14 cellular contexts compared by ENCODE assay signal in genomic region chr13:78742659-78743058, GRCh38.
DNase-seq lines count a peak whose midpoint lies in the region; TF ChIP-seq lines count a peak whose summit lies in the region.
"Had no signal": no experiment of that assay in that cellular context is flagged by ENCODE, and none has a peak within 500 bp of the region (broad histone marks: within the 10 kb centered on the region; RNA-seq: fewer than 3 reads in every experiment).

No MANE protein-coding gene starts in this region.

- no peak overlapping the region for H3K27ac Mint-ChIP-seq in H9
- H3K27ac Mint-ChIP-seq: CD8-positive, alpha-beta memory T cell had no signal

- H2BK12ac ChIP-seq in H9 (ENCODE audit: insufficient read length, low read depth, low read length), result no peak overlapping the region

- H3K27me3 ChIP-seq in H9 (ENCODE audit: insufficient read depth, low read length) (no peaks in the 10 kb centered on the region), OCI-LY3 (ENCODE audit: low read depth, low read length) (no peaks in the 10 kb centered on the region)

- no peaks in the 10 kb centered on the region for H3K36me3 Mint-ChIP-seq in H9 (ENCODE audit: insufficient read depth in 1 of 3, low read depth in 3 of 3)
- H3K36me3 Mint-ChIP-seq: CD8-positive, alpha-beta memory T cell had no signal

- no peak overlapping the region for H2AK5ac ChIP-seq in H9 (ENCODE audit: insufficient read length, low read length)

- H3K18ac ChIP-seq in H9 (ENCODE audit: insufficient read length, low read depth, low read length), result no peak overlapping the region

- no peak overlapping the region for H2BK20ac ChIP-seq in H9 (ENCODE audit: low read depth, low read length, poor library complexity, severe bottlenecking)

- H2BK120ac ChIP-seq in H9 (ENCODE audit: low read depth, low read length, poor library complexity, severe bottlenecking), result no peak overlapping the region

- H3K9me3 ChIP-seq in H9 (ENCODE audit: control insufficient read depth, low read depth, low read length), result no peaks in the 10 kb centered on the region
- H3K9me3 ChIP-seq in OCI-LY3 (ENCODE audit: insufficient read depth, low read length), result no peaks in the 10 kb centered on the region
- H3K9me3 ChIP-seq: MG63 had no signal

- H4K20me1 ChIP-seq in H9 (ENCODE audit: control insufficient read depth, insufficient read depth, insufficient read length), result no peaks in the 10 kb centered on the region
- no peaks in the 10 kb centered on the region for H4K20me1 ChIP-seq in OCI-LY3 (ENCODE audit: insufficient read depth, low read length)

- WGBS in H9 (ENCODE audit: extremely low coverage, insufficient read length, low lambda C conversion rate), result no CpG with 5 or more reads among the region's 5 CpGs

- H3K27me3 Mint-ChIP-seq in H9 (ENCODE audit: low read depth), result peaks cover 3% of the 10 kb centered on the region

- no peak overlapping the region for H3K4ac ChIP-seq in H9 (ENCODE audit: low read depth, low read length)

- no peak overlapping the region for H4K91ac ChIP-seq in H9 (ENCODE audit: insufficient read length, low read depth, low read length)

- no peak overlapping the region for H4K5ac ChIP-seq in H9 (ENCODE audit: insufficient read length, low read depth, low read length)

- no peak overlapping the region for H3K4me3 Mint-ChIP-seq in H9
- H3K4me3 Mint-ChIP-seq: CD8-positive, alpha-beta memory T cell had no signal

- no peak overlapping the region for H3K4me2 ChIP-seq in H9 (ENCODE audit: insufficient read depth, insufficient read length, low read length)
- H3K4me2 ChIP-seq in OCI-LY3 (ENCODE audit: low read length), result peak overlapping the region; percentile 62

- H3K14ac ChIP-seq in H9 (ENCODE audit: insufficient read depth, low read length), result no peak overlapping the region

- H3K23me2 ChIP-seq in H9 (ENCODE audit: insufficient read length, low read depth, low read length, poor library complexity, severe bottlenecking), result no peaks in the 10 kb centered on the region

- H2BK15ac ChIP-seq in H9 (ENCODE audit: low read depth, low read length), result no peak overlapping the region

- no peak overlapping the region for H3K23ac ChIP-seq in H9 (ENCODE audit: insufficient read length, low read depth, low read length)

- H4K8ac ChIP-seq in H9 (replicated peaks; ENCODE audit: insufficient read length, low read depth, low read length), result no peak overlapping the region

- peaks cover 11 to 15% of the 10 kb centered on the region in 2 experiments for H3K4me1 Mint-ChIP-seq in H9
- H3K4me1 Mint-ChIP-seq: CD8-positive, alpha-beta memory T cell had no signal

- H3K36me3 ChIP-seq in OCI-LY3 (replicated peaks; ENCODE audit: low read depth, low read length), result no peaks in the 10 kb centered on the region
- H3K36me3 ChIP-seq: MG63 had no signal

- H3K27ac ChIP-seq in H9 (ENCODE audit: insufficient read length, low read depth, low read length) (no peak overlapping the region), OCI-LY3 (ENCODE audit: low read length) (peak overlapping the region; percentile 36)

- 0 out of 2 replicates have a peak, but pooled peaks cover 1% of the 10 kb centered on the region for H3K79me2 ChIP-seq in H9 (ENCODE audit: insufficient read depth, low read length)
- no peaks in the 10 kb centered on the region for H3K79me2 ChIP-seq in OCI-LY3 (ENCODE audit: low read length)

- H3K9me3 Mint-ChIP-seq in H9, result no peaks in the 10 kb centered on the region
- H3K9me3 Mint-ChIP-seq: CD8-positive, alpha-beta memory T cell had no signal

- no peak overlapping the region for H2BK5ac ChIP-seq in H9 (ENCODE audit: insufficient read length, low read length)

- no peak overlapping the region for H3K56ac ChIP-seq in H9 (ENCODE audit: insufficient read length, low read depth, low read length)

- no peaks in the 10 kb centered on the region for H3K79me1 ChIP-seq in H9 (ENCODE audit: insufficient read depth, low read depth, low read length, poor library complexity, severe bottlenecking)

- H2AFZ ChIP-seq in H9 (ENCODE audit: low read length) (no peak overlapping the region), OCI-LY3 (ENCODE audit: low read depth, low read length) (peak overlapping the region; percentile 84)

- H3T11ph ChIP-seq in H9 (ENCODE audit: low read length), result no peak overlapping the region

- TF ChIP-seq CTCF in H9 (conservative IDR thresholded peaks at IDR 0.05), result no peak
- TF ChIP-seq CTCF in OCI-LY3 (IDR thresholded peaks at IDR 0.05; ENCODE audit: low read depth, low read length), result no peak

- peak overlapping the region; percentile 47; the same call in 1 of the 2 replicates for H3K4me3 ChIP-seq in OCI-LY3 (ENCODE audit: low read length)
- H3K4me3 ChIP-seq: MG63 had no signal

- H3K4me1 ChIP-seq in H9 (ENCODE audit: insufficient read depth, low read length), result no peaks in the 10 kb centered on the region
- H3K4me1 ChIP-seq in OCI-LY3 (ENCODE audit: low read length), result peaks cover 38% of the 10 kb centered on the region

- H3K9ac ChIP-seq in H9 (ENCODE audit: extremely low read depth, insufficient read length, low read length) (no peak overlapping the region), OCI-LY3 (ENCODE audit: low read length) (peak overlapping the region; percentile 8; the same call in 1 of the 2 replicates)

- DNase-seq in H9 (peak; percentile 47), NCI-H1436 treated with DMSO at 0.1 percent for 48 hours (lab: John Stamatoyannopoulos, UW) (peak; percentile 41), midbrain (lab: John Stamatoyannopoulos, UW) (peak; percentile 1), activated gamma-delta T cell (lab: John Stamatoyannopoulos, UW) (no peak), NCI-H69 (lab: John Stamatoyannopoulos, UW) (no peak), RKO (ENCODE audit: low spot score) (no peak)
- DNase-seq: CD8-positive, alpha-beta memory T cell; DMS 273 treated with DMSO at 0.1 percent for 48 hours; EL; MG63; NCI-H1417 treated with DMSO at 0.1 percent for 48 hours; NCI-H774; SIG-M5 had no signal

Comparison
In these comparisons a context has a peak if more than half of its experiments do, and no peak if none do; other contexts are left out.
1. DNase-seq: peak in H9 (single experiment), NCI-H1436 treated with DMSO at 0.1 percent for 48 hours (single experiment) and midbrain (single experiment); none in activated gamma-delta T cell (single experiment), NCI-H69 (single experiment) and RKO (single experiment).